Comparison of ENCODE assay signal across 12 cellular contexts in genomic region chr4:40842725-40843401, GRCh38.
DNase-seq lines count a peak whose midpoint lies in the region; ATAC-seq and TF ChIP-seq lines count a peak whose summit lies in the region.
"Had no signal": no experiment of that assay in that cellular context is flagged by ENCODE, and none has a peak within 500 bp of the region (broad histone marks: within the 10 kb centered on the region; RNA-seq: fewer than 3 reads in every experiment).

No MANE protein-coding gene starts in this region.

- H3K27ac ChIP-seq in breast epithelium: peak overlapping the region in 1 of 2 donors; percentile 36
- H3K27ac ChIP-seq in VCaP: peak overlapping the region; percentile 95
- H3K27ac ChIP-seq in smooth muscle cell (ENCODE audit: low read depth): no peak overlapping the region
- H3K27ac ChIP-seq: Peyer's patch had no signal

- no peaks in the 10 kb centered on the region for H3F3A ChIP-seq in smooth muscle cell (ENCODE audit: low read depth)

- H3K36me3 ChIP-seq in breast epithelium: no peaks in the 10 kb centered on the region
- no peaks in the 10 kb centered on the region for H3K36me3 ChIP-seq in smooth muscle cell (ENCODE audit: low read depth)
- H3K36me3 ChIP-seq: Peyer's patch had no signal

- no peak for TF ChIP-seq POLR2A in breast epithelium (IDR thresholded peaks at IDR 0.05)

- H3K4me3 Mint-ChIP-seq in MCF 10A (ENCODE audit: unreplicated experiment): no peak overlapping the region

- intact Hi-C loops in breast epithelium (cut with DNase I; ENCODE audit: low total_unique reads): no loop called here
- intact Hi-C loops in MCF 10A (cut with micrococcal nuclease): no loop called here

- no TSS peak for BruUV-seq in MCF 10A (replicated peaks; lab: Mats Ljungman, UMichigan)

- POLR2A ChIA-PET in MCF 10A (lab: Yijun Ruan, JAX): interaction anchor here (0.7 kb wide), 1 partner anchor 42 kb away, joined by 3 read pairs; no protein-coding TSS in a partner anchor

- peaks cover 0 to 12% of the 10 kb centered on the region in 2 donors for H3K4me1 ChIP-seq in breast epithelium
- H3K4me1 ChIP-seq in smooth muscle cell (ENCODE audit: low read depth): peaks cover 4% of the 10 kb centered on the region
- H3K4me1 ChIP-seq: Peyer's patch had no signal

- no peak overlapping the region for H3K27ac Mint-ChIP-seq in MCF 10A (ENCODE audit: low read depth, unreplicated experiment)

- no peak overlapping the region for H3K4me3 ChIP-seq in breast epithelium
- H3K4me3 ChIP-seq in smooth muscle cell: no peak overlapping the region
- H3K4me3 ChIP-seq: Peyer's patch had no signal

- no peak overlapping the region for H3K9ac ChIP-seq in smooth muscle cell (ENCODE audit: low read depth)

- H3K36me3 Mint-ChIP-seq in MCF 10A (ENCODE audit: insufficient read depth, unreplicated experiment): peaks cover 53% of the 10 kb centered on the region

- no peaks in the 10 kb centered on the region for H3K9me3 Mint-ChIP-seq in MCF 10A (ENCODE audit: unreplicated experiment)

- TF ChIP-seq CTCF in breast epithelium (IDR thresholded peaks at IDR 0.05) (no peak), MCF 10A (IDR thresholded peaks at IDR 0.05; ENCODE audit: unreplicated experiment) (no peak), VCaP (conservative IDR thresholded peaks at IDR 0.05) (no peak), smooth muscle cell (IDR thresholded peaks at IDR 0.05; ENCODE audit: borderline replicate concordance, insufficient read depth, poor library complexity, severe bottlenecking) (no peak)

- H4K20me1 ChIP-seq in smooth muscle cell (ENCODE audit: low read depth): peaks cover 29% of the 10 kb centered on the region

- H3K4me1 Mint-ChIP-seq in MCF 10A (ENCODE audit: insufficient read depth, unreplicated experiment): no peaks in the 10 kb centered on the region

- CTCF ChIA-PET in MCF 10A (lab: Yijun Ruan, JAX): interaction anchor here (0.6 to 1.0 kb wide), 6 partner anchors 11 to 370 kb away, joined by 3 to 5 read pairs (median 3); no protein-coding TSS in a partner anchor

- H3K4me2 ChIP-seq in smooth muscle cell: no peak overlapping the region

- H3K27me3 ChIP-seq in breast epithelium: no peaks in the 10 kb centered on the region
- no peaks in the 10 kb centered on the region for H3K27me3 ChIP-seq in smooth muscle cell (ENCODE audit: low read depth)
- H3K27me3 ChIP-seq: Peyer's patch had no signal

- H3K79me2 ChIP-seq in smooth muscle cell (ENCODE audit: low read depth): no peaks in the 10 kb centered on the region

- no peaks in the 10 kb centered on the region for H3K27me3 Mint-ChIP-seq in MCF 10A (ENCODE audit: insufficient read depth, unreplicated experiment)

- DNase-seq in breast epithelium (ENCODE audit: low spot score in 2 of 2) (peak; percentile 32 to 62), MCF 10A (ENCODE audit: unreplicated experiment) (no peak), islet precursor cell (peak; percentile 67), nucleus accumbens (lab: John Stamatoyannopoulos, UW) (no peak), smooth muscle cell (lab: John Stamatoyannopoulos, UW; ENCODE audit: unreplicated experiment) (no peak)
- DNase-seq in activated CD4-positive, CD25-positive, alpha-beta regulatory T cell treated with anti-CD3 and anti-CD28 coated beads, Interleukin-2, amount 50 U/mL, for 72 hours: no peak
- DNase-seq: activated naive CD4-positive, alpha-beta T cell; NCI-H2171 treated with DMSO at 0.1 percent for 48 hours; Peyer's patch; T-helper 9 cell had no signal

- WGBS in smooth muscle cell (ENCODE audit: low lambda C conversion rate): 69% methylated on average over 14 of the region's 14 CpGs

- no peak for ATAC-seq in HG03280 (IDR thresholded peaks at IDR 0.05; ENCODE audit: unreplicated experiment)

- no peak overlapping the region for H2AFZ ChIP-seq in smooth muscle cell (ENCODE audit: low read depth)

- H3K9me3 ChIP-seq in breast epithelium: no peaks in the 10 kb centered on the region
- H3K9me3 ChIP-seq in smooth muscle cell (replicated peaks; ENCODE audit: low read depth): no peaks in the 10 kb centered on the region
- H3K9me3 ChIP-seq: Peyer's patch had no signal

Comparison
In these comparisons a context has a peak if more than half of its experiments do, and no peak if none do; other contexts are left out.
1. DNase-seq: peak in breast epithelium (2 of 2) and islet precursor cell (single experiment); none in MCF 10A (single experiment), nucleus accumbens (0 of 56), activated CD4-positive, CD25-positive, alpha-beta regulatory T cell treated with anti-CD3 and anti-CD28 coated beads, Interleukin-2, amount 50 U/mL, for 72 hours (single experiment) and smooth muscle cell (single experiment).